ENCODE assay signal across 9 cellular contexts in genomic region chr14:32635103-32635719, GRCh38.
DNase-seq lines count a peak whose midpoint lies in the region; ATAC-seq and TF ChIP-seq lines count a peak whose summit lies in the region.
"Had no signal": no experiment of that assay in that cellular context is flagged by ENCODE, and none has a peak within 500 bp of the region (broad histone marks: within the 10 kb centered on the region; RNA-seq: fewer than 3 reads in every experiment).

No MANE protein-coding gene starts in this region.

- no peak for TF ChIP-seq EP300 in ovary (IDR thresholded peaks at IDR 0.05)

- DNase-seq in NCI-H69 (lab: John Stamatoyannopoulos, UW) (peak; percentile 6), esophagus squamous epithelium (lab: John Stamatoyannopoulos, UW) (no peak), psoas muscle (no peak), ovary (no peak), NCI-H524 treated with DMSO at 0.1 percent for 48 hours (lab: John Stamatoyannopoulos, UW) (no peak)
- DNase-seq in activated T-cell treated with anti-CD3 and anti-CD28 coated beads, Interleukin-2, amount 50 U/mL, for 1 hour, result no peak
- DNase-seq in stimulated activated CD4-positive, alpha-beta T cell treated with anti-CD3 and anti-CD28 coated beads, Interleukin-4, amount 100 ng/mL, for 24 hours, result no peak

- H3K9me3 ChIP-seq in esophagus squamous epithelium (no peaks in the 10 kb centered on the region), psoas muscle (no peaks in the 10 kb centered on the region), ovary (no peaks in the 10 kb centered on the region)

- peak; percentile 87 for ATAC-seq in GM18907 (IDR thresholded peaks at IDR 0.05; ENCODE audit: unreplicated experiment)
- no peak for ATAC-seq in psoas muscle

- peak overlapping the region in 3 of 4 donors; percentile 3 to 34 (median 10) for H3K4me3 ChIP-seq in esophagus squamous epithelium
- H3K4me3 ChIP-seq in psoas muscle, result peak overlapping the region; percentile 3
- no peak overlapping the region for H3K4me3 ChIP-seq in ovary
- H3K4me3 ChIP-seq: lung had no signal

- peaks cover 0 to 11% (median 0%) of the 10 kb centered on the region in 3 donors for H3K4me1 ChIP-seq in esophagus squamous epithelium
- peaks cover 4% of the 10 kb centered on the region for H3K4me1 ChIP-seq in psoas muscle
- no peaks in the 10 kb centered on the region for H3K4me1 ChIP-seq in ovary (ENCODE audit: insufficient read depth)

- no peak for TF ChIP-seq CTCF in esophagus squamous epithelium (IDR thresholded peaks at IDR 0.05)
- no peak for TF ChIP-seq CTCF in psoas muscle (IDR thresholded peaks at IDR 0.05)
- no peak for TF ChIP-seq CTCF in ovary (IDR thresholded peaks at IDR 0.05)

- TF ChIP-seq POLR2A in esophagus squamous epithelium (IDR thresholded peaks at IDR 0.05), result no peak
- no peak for TF ChIP-seq POLR2A in ovary (IDR thresholded peaks at IDR 0.05)

- H3K36me3 ChIP-seq in esophagus squamous epithelium, result no peaks in the 10 kb centered on the region
- H3K36me3 ChIP-seq in psoas muscle (ENCODE audit: insufficient read depth in 1 of 2, low read depth in 1 of 2), result no peaks in the 10 kb centered on the region
- H3K36me3 ChIP-seq in ovary, result no peaks in the 10 kb centered on the region

- H3K27ac ChIP-seq in esophagus squamous epithelium, result peak overlapping the region in 1 of 4 donors; percentile 15
- H3K27ac ChIP-seq in psoas muscle, result no peak overlapping the region
- no peak overlapping the region for H3K27ac ChIP-seq in ovary

- intact Hi-C loops in esophagus squamous epithelium (cut with DNase I), result no loop called here
- intact Hi-C loops in psoas muscle (cut with DNase I), result no loop called here
- intact Hi-C loops in ovary (cut with DNase I), result no loop called here

- 2 to 4% methylated on average over 2 of the region's 2 CpGs for WGBS in esophagus squamous epithelium, 2 donors
- WGBS in psoas muscle, 3 donors, result 34 to 37% (median 36%) methylated on average over 2 of the region's 2 CpGs
- 9 to 10% (median 9%) methylated on average over 2 of the region's 2 CpGs for WGBS in ovary, 3 donors

- H3K27me3 ChIP-seq in esophagus squamous epithelium (no peaks in the 10 kb centered on the region), psoas muscle (ENCODE audit: insufficient read depth in 3 of 3, low read length in 2 of 3) (no peaks in the 10 kb centered on the region), ovary (no peaks in the 10 kb centered on the region)
